ENCODE assay signal across 11 cellular contexts in the genomic region with DNA sequence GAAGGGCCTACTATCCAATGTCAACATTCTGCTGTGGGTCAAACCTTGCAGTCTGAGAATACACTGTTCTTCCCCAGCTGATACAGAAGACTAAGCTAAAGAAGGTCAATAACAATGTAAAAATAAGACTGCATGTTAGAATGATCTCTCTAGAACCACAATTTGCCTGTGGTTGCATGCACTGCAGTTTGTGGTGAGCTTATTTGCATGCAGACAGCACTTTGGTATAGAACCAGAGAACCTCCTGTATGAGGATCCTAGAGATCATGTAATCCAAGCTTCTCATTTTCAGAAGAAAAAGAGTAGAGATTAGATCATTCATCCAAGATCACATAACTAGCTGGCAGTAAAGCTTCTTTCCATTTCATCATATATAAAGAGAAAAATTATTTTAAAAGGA. TPM values are rescaled to one million over a fixed set of nuclear protein-coding genes. Genes with fewer than 3 reads are reported as not detected.
DNase-seq lines count a peak whose midpoint lies in the region; ATAC-seq and TF ChIP-seq lines count a peak whose summit lies in the region.
"Had no signal": no experiment of that assay in that cellular context is flagged by ENCODE, and none has a peak within 500 bp of the region (broad histone marks: within the 10 kb centered on the region; RNA-seq: fewer than 3 reads in every experiment).

No MANE protein-coding gene starts in this region.

- TF ChIP-seq CTCF in GM13977 (IDR thresholded peaks at IDR 0.05; ENCODE audit: extremely low read depth, insufficient read depth, missing control alignments) (no peak), ovary (IDR thresholded peaks at IDR 0.05) (no peak), adrenal gland (IDR thresholded peaks at IDR 0.05) (no peak)

- H3K4me1 ChIP-seq in ovary (ENCODE audit: insufficient read depth), result no peaks in the 10 kb centered on the region
- peaks cover 0 to 5% of the 10 kb centered on the region in 2 donors for H3K4me1 ChIP-seq in adrenal gland (replicated peaks in 1 of 2)

- H3K4me3 Mint-ChIP-seq in activated CD8-positive, alpha-beta T cell treated with anti-CD3 and anti-CD28 coated beads, Interleukin-2, amount 10 ng/mL, durations not matched to agents 7 days and 5 days, result peak overlapping the region; percentile 37

- no peak overlapping the region for H3K27ac ChIP-seq in ovary
- H3K27ac ChIP-seq in adrenal gland, result no peak overlapping the region

- peak; percentile 99 for ATAC-seq in GM19463 (IDR thresholded peaks at IDR 0.05; ENCODE audit: unreplicated experiment)
- peak; percentile 99 for ATAC-seq in HG03139 (IDR thresholded peaks at IDR 0.05; ENCODE audit: unreplicated experiment)
- ATAC-seq in activated CD8-positive, alpha-beta T cell treated with anti-CD3 and anti-CD28 coated beads, Interleukin-2, amount 10 ng/mL, durations not matched to agents 7 days and 5 days, result peak; percentile 81

- H3K36me3 ChIP-seq in ovary, result no peaks in the 10 kb centered on the region
- no peaks in the 10 kb centered on the region for H3K36me3 ChIP-seq in adrenal gland (replicated peaks in 1 of 2)

- no peak for TF ChIP-seq POLR2A in ovary (IDR thresholded peaks at IDR 0.05)
- no peak for TF ChIP-seq POLR2A in adrenal gland (IDR thresholded peaks at IDR 0.05)

- peaks cover 8% of the 10 kb centered on the region for H3K36me3 Mint-ChIP-seq in activated CD8-positive, alpha-beta T cell treated with anti-CD3 and anti-CD28 coated beads, Interleukin-2, amount 10 ng/mL, durations not matched to agents 7 days and 5 days (ENCODE audit: low read depth)

- H3K4me3 ChIP-seq in ovary, result no peak overlapping the region
- H3K4me3 ChIP-seq in adrenal gland, result no peak overlapping the region
- H3K4me3 ChIP-seq: smooth muscle cell had no signal

- TF ChIP-seq EP300 in ovary (IDR thresholded peaks at IDR 0.05), result no peak

- in situ Hi-C loops in GM13977 (cut with MboI; ENCODE audit: low pct_unique_long_range_greater_than_20kb, low sequenced_read_pairs, unreplicated experiment), result no loop called here

- H3K9me3 ChIP-seq in ovary, result no peaks in the 10 kb centered on the region
- no peaks in the 10 kb centered on the region for H3K9me3 ChIP-seq in adrenal gland (replicated peaks in 1 of 3)

- POLR2A ChIA-PET in activated CD8-positive, alpha-beta T cell treated with anti-CD3 and anti-CD28 coated beads, Interleukin-2, amount 10 ng/mL, durations not matched to agents 7 days and 5 days (lab: Charles Lee), result no interaction called here

- H3K27me3 Mint-ChIP-seq in activated CD8-positive, alpha-beta T cell treated with anti-CD3 and anti-CD28 coated beads, Interleukin-2, amount 10 ng/mL, durations not matched to agents 7 days and 5 days (ENCODE audit: low read depth), result no peaks in the 10 kb centered on the region

- H3K9me3 Mint-ChIP-seq in activated CD8-positive, alpha-beta T cell treated with anti-CD3 and anti-CD28 coated beads, Interleukin-2, amount 10 ng/mL, durations not matched to agents 7 days and 5 days (ENCODE audit: insufficient read depth), result no peaks in the 10 kb centered on the region

- peak overlapping the region; percentile 46 for H3K27ac Mint-ChIP-seq in activated CD8-positive, alpha-beta T cell treated with anti-CD3 and anti-CD28 coated beads, Interleukin-2, amount 10 ng/mL, durations not matched to agents 7 days and 5 days

- peaks cover 21% of the 10 kb centered on the region for H3K4me1 Mint-ChIP-seq in activated CD8-positive, alpha-beta T cell treated with anti-CD3 and anti-CD28 coated beads, Interleukin-2, amount 10 ng/mL, durations not matched to agents 7 days and 5 days (ENCODE audit: low read depth)

- CTCF ChIA-PET in activated CD8-positive, alpha-beta T cell treated with anti-CD3 and anti-CD28 coated beads, Interleukin-2, amount 10 ng/mL, durations not matched to agents 7 days and 5 days (lab: Charles Lee), result interaction anchor here (1.3 kb wide), 1 partner anchor 15 kb away, joined by 4 read pairs; a partner anchor contains a TSS

- intact Hi-C loops in ovary (cut with DNase I), result no loop called here
- intact Hi-C loops in adrenal gland (cut with DNase I), result no loop called here

- DNase-seq in GM13977 (ENCODE audit: low spot score), result peak; percentile 68
- peak; percentile 64 for DNase-seq in activated CD8-positive, alpha-beta T cell treated with anti-CD3 and anti-CD28 coated beads, Interleukin-2, amount 10 ng/mL, durations not matched to agents 7 days and 5 days
- no peak for DNase-seq in NCI-H226
- DNase-seq in ovary, result no peak
- DNase-seq in adrenal gland, result no peak
- DNase-seq in NCI-H524 (lab: John Stamatoyannopoulos, UW), result no peak
- DNase-seq: activated naive CD4-positive, alpha-beta T cell treated with anti-CD3 and anti-CD28 coated beads, Interleukin-2, amount 50 U/mL, for 16 hours; hypothalamus had no signal

- H3K27me3 ChIP-seq in ovary, result no peaks in the 10 kb centered on the region
- H3K27me3 ChIP-seq in adrenal gland, result no peaks in the 10 kb centered on the region

RNA-seq across cellular contexts. Expression of a gene that starts 15.8 kb away (rescaled TPM):
- total RNA-seq in activated CD8-positive, alpha-beta T cell treated with anti-CD3 and anti-CD28 coated beads, Interleukin-2, amount 10 ng/mL, durations not matched to agents 7 days and 5 days, result 10 to 100 TPM; 16.0 to 21.8 TPM
- 10 to 100 TPM in 4 of 7 donors, 1 to 10 TPM in 3; 7.0 to 15.6 (median 11.1) TPM for total RNA-seq in ovary
- 1 to 10 TPM; 4.8 to 8.7 TPM for polyA plus RNA-seq in ovary
- 10 to 100 TPM in 5 of 8 donors, 1 to 10 TPM in 3; 7.7 to 19.4 (median 12.6) TPM for total RNA-seq in adrenal gland
- polyA plus RNA-seq in adrenal gland, result 10 to 100 TPM in 1 of 3 donors, 1 to 10 TPM in 2; 5.0 to 15.6 (median 9.7) TPM

RNA-seq across cellular contexts. Expression of a gene that starts 59.5 kb away (rescaled TPM):
- 10 to 100 TPM; 48.4 to 52.7 TPM for total RNA-seq in activated CD8-positive, alpha-beta T cell treated with anti-CD3 and anti-CD28 coated beads, Interleukin-2, amount 10 ng/mL, durations not matched to agents 7 days and 5 days
- total RNA-seq in ovary (10 to 100 TPM; 32.9 to 70.5 (median 46.3) TPM), adrenal gland (10 to 100 TPM in 7 of 8 donors, 1 to 10 TPM in 1; 7.7 to 37.6 (median 21.0) TPM)
- polyA plus RNA-seq in ovary (10 to 100 TPM; 22.6 to 26.9 TPM), adrenal gland (10 to 100 TPM; 19.6 to 41.1 (median 36.2) TPM)

Comparison
In these comparisons a context has a peak if more than half of its experiments do, and no peak if none do; other contexts are left out.
1. DNase-seq: peak in GM13977 (single experiment) and activated CD8-positive, alpha-beta T cell treated with anti-CD3 and anti-CD28 coated beads, Interleukin-2, amount 10 ng/mL, durations not matched to agents 7 days and 5 days (single experiment); none in NCI-H226 (single experiment), ovary (0 of 5), adrenal gland (0 of 7) and NCI-H524 (0 of 2).
2. Peak in every context shown above with its lines, with median percentiles within 50 percentile points of each other: ATAC-seq.